In genomic region chr15:38205502-38206235, GRCh38 we compare ENCODE assay signal across 28 cellular contexts. TPM values are rescaled to one million over a fixed set of nuclear protein-coding genes. Genes with fewer than 3 reads are reported as not detected.
"Had no signal": no experiment of that assay in that cellular context is flagged by ENCODE, and none has a peak within 500 bp of the region (broad histone marks: within the 10 kb centered on the region; RNA-seq: fewer than 3 reads in every experiment).

No MANE protein-coding gene starts in this region.

- H2AFZ ChIP-seq: hepatocyte, neural progenitor cell, parathyroid adenoma had no signal

- H3K36me3 Mint-ChIP-seq: naive thymus-derived CD4-positive, alpha-beta T cell; neural progenitor cell; stimulated activated memory B cell treated with anti-CD40 and anti-IgM and Interleukin-4, amounts not matched to agents 10 μg/mL and 1 μg/mL and 100 μg/mL, for 72 hours had no signal

- H3K36me3 ChIP-seq: esophagus squamous epithelium, gastrocnemius medialis, heart left ventricle, lower lobe of right lung, neural progenitor cell, sigmoid colon, spleen, tibial nerve, upper lobe of left lung, uterus had no signal

- H3K9ac ChIP-seq: neural progenitor cell, parathyroid adenoma had no signal

- H3K27ac ChIP-seq: coronary artery, esophagus squamous epithelium, gastrocnemius medialis, hepatocyte, lower lobe of right lung, neural progenitor cell, parathyroid adenoma, sigmoid colon, upper lobe of left lung, uterus had no signal

- H3K79me2 ChIP-seq: hepatocyte, parathyroid adenoma had no signal

- H3K27me3 ChIP-seq: esophagus squamous epithelium, gastrocnemius medialis, heart left ventricle, hepatocyte, neural progenitor cell, sigmoid colon, testis, tibial nerve, upper lobe of left lung, uterus had no signal

- H3K4me1 Mint-ChIP-seq: naive thymus-derived CD4-positive, alpha-beta T cell; stimulated activated memory B cell treated with anti-CD40 and anti-IgM and Interleukin-4, amounts not matched to agents 10 μg/mL and 1 μg/mL and 100 μg/mL, for 72 hours had no signal

- H3K27ac Mint-ChIP-seq: naive thymus-derived CD4-positive, alpha-beta T cell; neural progenitor cell; progenitor cell of endocrine pancreas; stimulated activated memory B cell treated with anti-CD40 and anti-IgM and Interleukin-4, amounts not matched to agents 10 μg/mL and 1 μg/mL and 100 μg/mL, for 72 hours had no signal

- ATAC-seq: gastrocnemius medialis; heart left ventricle; left cardiac atrium; left ventricle myocardium superior; lower lobe of right lung; naive thymus-derived CD4-positive, alpha-beta T cell; right cardiac atrium; stimulated activated memory B cell treated with anti-CD40 and anti-IgM and Interleukin-4, amounts not matched to agents 10 μg/mL and 1 μg/mL and 100 μg/mL, for 72 hours; stimulated activated naive CD8-positive, alpha-beta T cell treated with anti-CD3 and anti-CD28 coated beads, Interleukin-15, Interleukin-2, amounts not matched to agents 100 U/mL and 50 U/mL, for 24 hours had no signal

- H3K4me3 Mint-ChIP-seq: naive thymus-derived CD4-positive, alpha-beta T cell; nephron; neural progenitor cell; stimulated activated memory B cell treated with anti-CD40 and anti-IgM and Interleukin-4, amounts not matched to agents 10 μg/mL and 1 μg/mL and 100 μg/mL, for 72 hours had no signal

- H3K4me3 ChIP-seq: coronary artery, esophagus squamous epithelium, gastrocnemius medialis, heart left ventricle, hepatocyte, lower lobe of right lung, neural progenitor cell, sigmoid colon, spleen, testis, tibial nerve, upper lobe of left lung, uterus had no signal

- DNase-seq: dermis blood vessel endothelial cell; effector memory CD4-positive, alpha-beta T cell; erythroblast; esophagus squamous epithelium; foreskin fibroblast; gastrocnemius medialis; heart left ventricle; left cardiac atrium; left ventricle myocardium superior; lower lobe of right lung; naive thymus-derived CD4-positive, alpha-beta T cell; right cardiac atrium; sigmoid colon; spleen; stimulated activated CD4-positive, alpha-beta T cell treated with anti-CD3 and anti-CD28 coated beads, Interleukin-4, amount 100 ng/mL, for 4 hours; stimulated activated naive CD8-positive, alpha-beta T cell treated with anti-CD3 and anti-CD28 coated beads, Interleukin-15, Interleukin-2, amounts not matched to agents 100 U/mL and 50 U/mL, for 24 hours; substantia nigra; testis; upper lobe of left lung; uterus had no signal

- H3K9me3 Mint-ChIP-seq: neural progenitor cell had no signal

- H3K9me3 ChIP-seq: esophagus squamous epithelium, gastrocnemius medialis, heart left ventricle, lower lobe of right lung, sigmoid colon, spleen, testis, tibial nerve, upper lobe of left lung, uterus had no signal

- H3K4me1 ChIP-seq: parathyroid adenoma, sigmoid colon, uterus had no signal

- H3K4me2 ChIP-seq: hepatocyte, neural progenitor cell had no signal

RNA-seq across cellular contexts. Expression of gene SPRED1, which starts 47.0 kb away (rescaled TPM):
- polyA plus RNA-seq: naive thymus-derived CD4-positive, alpha-beta T cell had no signal
